In the genomic region with DNA sequence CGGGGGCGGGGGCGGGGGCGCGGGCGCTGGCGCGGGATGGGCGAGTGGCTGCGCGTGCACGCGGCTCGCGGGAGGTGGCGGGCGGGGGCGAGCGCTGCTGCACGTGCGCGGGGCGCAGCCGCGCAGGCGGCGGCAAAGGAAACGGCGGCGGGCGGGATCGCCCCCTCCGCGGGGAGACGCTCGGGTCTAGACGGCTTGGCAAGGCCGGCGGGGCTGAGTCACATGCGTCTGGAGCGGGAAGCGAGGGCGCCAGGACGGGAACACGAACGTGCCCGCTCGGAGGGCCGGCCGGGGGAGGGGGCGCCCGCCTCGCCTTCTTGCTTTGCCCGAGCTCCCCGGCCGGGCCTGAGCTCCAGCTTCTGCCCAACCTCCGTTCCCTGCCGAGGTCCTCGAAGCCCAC, we compare ENCODE assay signal across 8 cellular contexts. TPM values are rescaled to one million over a fixed set of nuclear protein-coding genes. Genes with fewer than 3 reads are reported as not detected.
A peak's percentile ranks its signal among the peaks of the same experiment; 100 is the strongest.
DNase-seq lines count a peak whose midpoint lies in the region; ATAC-seq and TF ChIP-seq lines count a peak whose summit lies in the region.

No MANE protein-coding gene starts in this region.

- no peaks in the 10 kb centered on the region for H3K36me3 ChIP-seq in CD4-positive, CD25-positive, alpha-beta regulatory T cell (ENCODE audit: control insufficient read depth, insufficient read depth, low read length)
- H3K36me3 ChIP-seq in mesendoderm (ENCODE audit: control insufficient read depth, insufficient read depth, low read length): no peaks in the 10 kb centered on the region
- H3K36me3 ChIP-seq in subcutaneous abdominal adipose tissue (ENCODE audit: control insufficient read depth in 5 of 5, insufficient read depth in 5 of 5, low read length in 5 of 5): no peaks in the 10 kb centered on the region

- H3K9me3 ChIP-seq in CD4-positive, CD25-positive, alpha-beta regulatory T cell (ENCODE audit: control insufficient read depth in 2 of 2, low read length in 2 of 2): no peaks in the 10 kb centered on the region
- H3K9me3 ChIP-seq in subcutaneous abdominal adipose tissue (ENCODE audit: control insufficient read depth in 5 of 5, low read length in 5 of 5): peaks cover 0 to 2% (median 0%) of the 10 kb centered on the region in 5 donors

- no peak for TF ChIP-seq CTCF in cardiac fibroblast (IDR thresholded peaks at IDR 0.05; ENCODE audit: low read depth, low read length)

- H3K27me3 Mint-ChIP-seq in CD4-positive, CD25-positive, alpha-beta regulatory T cell: no peaks in the 10 kb centered on the region

- no peak overlapping the region for H3K4ac ChIP-seq in mesendoderm (ENCODE audit: low read depth, low read length)

- H4K5ac ChIP-seq in mesendoderm (ENCODE audit: low read length): no peak overlapping the region

- no peak overlapping the region for H3K18ac ChIP-seq in mesendoderm (ENCODE audit: low read length)

- H3K9me3 Mint-ChIP-seq in CD4-positive, CD25-positive, alpha-beta regulatory T cell: no peaks in the 10 kb centered on the region

- no peak overlapping the region for H3K4me3 ChIP-seq in CD4-positive, CD25-positive, alpha-beta regulatory T cell (ENCODE audit: low read depth, low read length)
- no peak overlapping the region for H3K4me3 ChIP-seq in cardiac fibroblast (replicated peaks in 1 of 2; ENCODE audit: low read depth in 2 of 2, low read length in 2 of 2)
- H3K4me3 ChIP-seq in mesendoderm (ENCODE audit: low read length): no peak overlapping the region
- H3K4me3 ChIP-seq in subcutaneous abdominal adipose tissue (ENCODE audit: low read depth in 1 of 5, low read length in 5 of 5): peak overlapping the region in 3 of 5 donors; percentile 6 to 50 (median 40)

- ATAC-seq in CD4-positive, CD25-positive, alpha-beta regulatory T cell (ENCODE audit: low read depth in 2 of 2): no peak
- ATAC-seq in HG02610 (IDR thresholded peaks at IDR 0.05; ENCODE audit: unreplicated experiment) (no peak), GM18519 (IDR thresholded peaks at IDR 0.05; ENCODE audit: low FRiP score, unreplicated experiment) (no peak)

- no peak overlapping the region for H3K27ac Mint-ChIP-seq in CD4-positive, CD25-positive, alpha-beta regulatory T cell

- H2BK15ac ChIP-seq in mesendoderm (replicated peaks; ENCODE audit: low read depth): no peak overlapping the region

- H3K56ac ChIP-seq in mesendoderm (ENCODE audit: low read length): peak overlapping the region; percentile 22

- H4K8ac ChIP-seq in mesendoderm (ENCODE audit: low read depth, low read length): no peak overlapping the region

- no peaks in the 10 kb centered on the region for H3K27me3 ChIP-seq in CD4-positive, CD25-positive, alpha-beta regulatory T cell (ENCODE audit: control insufficient read depth, insufficient read depth, low read length)
- H3K27me3 ChIP-seq in mesendoderm (ENCODE audit: insufficient read depth, low read length, poor library complexity) (no peaks in the 10 kb centered on the region), subcutaneous abdominal adipose tissue (ENCODE audit: control insufficient read depth in 5 of 5, insufficient read depth in 4 of 5, low read length in 5 of 5) (peaks cover 11 to 31% (median 26%) of the 10 kb centered on the region in 5 donors)

- H2BK120ac ChIP-seq in mesendoderm (ENCODE audit: low read depth, low read length): no peak overlapping the region

- H3K4me2 ChIP-seq in mesendoderm (ENCODE audit: low read length): no peak overlapping the region

- H2AK5ac ChIP-seq in mesendoderm (ENCODE audit: low read length): no peak overlapping the region

- H3K79me2 ChIP-seq in mesendoderm (ENCODE audit: control insufficient read depth, insufficient read depth, low read length): no peaks in the 10 kb centered on the region

- no peaks in the 10 kb centered on the region for H3K79me1 ChIP-seq in mesendoderm (ENCODE audit: low read length)

- H2BK5ac ChIP-seq in mesendoderm (ENCODE audit: low read length): no peak overlapping the region

- peak; percentile 31 to 39 (median 36) for DNase-seq in CD4-positive, CD25-positive, alpha-beta regulatory T cell
- DNase-seq in T-helper 2 cell: peak; percentile 8 to 50 (median 34)
- peak; percentile 59 to 73 for DNase-seq in cardiac fibroblast (ENCODE audit: low read depth in 2 of 2)
- DNase-seq in mesendoderm: peak; percentile 43
- no peak for DNase-seq in NK-92 treated with Interleukin-12 subunit alpha and Interleukin-12 subunit beta, amount 100 ng/mL, for 24 hours (lab: John Stamatoyannopoulos, UW)

- H3K4me3 Mint-ChIP-seq in CD4-positive, CD25-positive, alpha-beta regulatory T cell: no peak overlapping the region

- H3K9ac ChIP-seq in mesendoderm (ENCODE audit: low read length): peak overlapping the region; percentile 19
- H3K9ac ChIP-seq in subcutaneous abdominal adipose tissue (ENCODE audit: low read length in 5 of 5): no peak overlapping the region

- peaks cover 0 to 25% (median 3%) of the 10 kb centered on the region in 4 donors for H3K4me1 Mint-ChIP-seq in CD4-positive, CD25-positive, alpha-beta regulatory T cell

- WGBS in mesendoderm (ENCODE audit: extremely low coverage, insufficient coverage, low lambda C conversion rate): no CpG with 5 or more reads among the region's 59 CpGs

- peaks cover 12% of the 10 kb centered on the region for H3K4me1 ChIP-seq in CD4-positive, CD25-positive, alpha-beta regulatory T cell (ENCODE audit: control insufficient read depth, insufficient read depth, low read length, poor library complexity, severe bottlenecking)
- H3K4me1 ChIP-seq in mesendoderm (ENCODE audit: control insufficient read depth, low read depth, low read length) (peaks cover 2% of the 10 kb centered on the region), subcutaneous abdominal adipose tissue (ENCODE audit: control insufficient read depth in 5 of 5, insufficient read depth in 5 of 5, low read length in 5 of 5) (peaks cover 5 to 34% (median 28%) of the 10 kb centered on the region in 5 donors)

- no peaks in the 10 kb centered on the region for H3K36me3 Mint-ChIP-seq in CD4-positive, CD25-positive, alpha-beta regulatory T cell

- H3K27ac ChIP-seq in CD4-positive, CD25-positive, alpha-beta regulatory T cell (ENCODE audit: insufficient read depth, low read length, poor library complexity, severe bottlenecking): no peak overlapping the region
- H3K27ac ChIP-seq in mesendoderm (ENCODE audit: low read depth, low read length) (no peak overlapping the region), subcutaneous abdominal adipose tissue (ENCODE audit: low read depth, low read length) (no peak overlapping the region)

- H3K23ac ChIP-seq in mesendoderm (ENCODE audit: low read length): no peak overlapping the region

RNA-seq across cellular contexts. Expression of gene HAUS7, which starts 4.3 kb away (rescaled TPM):
- 43.1 TPM for total RNA-seq in CD4-positive, CD25-positive, alpha-beta regulatory T cell
- polyA plus RNA-seq in CD4-positive, CD25-positive, alpha-beta regulatory T cell: 10 to 100 TPM; 28.0 to 37.4 (median 33.4) TPM
- 24.2 TPM for polyA plus RNA-seq in mesendoderm (2013, experiment 1 of 2)
- polyA plus RNA-seq in mesendoderm (2013, experiment 2 of 2): 23.9 TPM

RNA-seq across cellular contexts. Expression of gene BGN, which starts 20.1 kb away (rescaled TPM):
- total RNA-seq in CD4-positive, CD25-positive, alpha-beta regulatory T cell: not detected
- polyA plus RNA-seq in CD4-positive, CD25-positive, alpha-beta regulatory T cell: not detected
- 1.1 TPM for polyA plus RNA-seq in mesendoderm (2013, experiment 1 of 2)
- polyA plus RNA-seq in mesendoderm (2013, experiment 2 of 2): 1.1 TPM

RNA-seq across cellular contexts. Expression of gene TREX2, which starts 28.9 kb away (rescaled TPM):
- 3.8 TPM for total RNA-seq in CD4-positive, CD25-positive, alpha-beta regulatory T cell
- polyA plus RNA-seq in CD4-positive, CD25-positive, alpha-beta regulatory T cell: under 1 TPM; 0.30 to 1.00 (median 0.59) TPM
- 0.32 TPM for polyA plus RNA-seq in mesendoderm (2013, experiment 1 of 2)
- 0.35 TPM for polyA plus RNA-seq in mesendoderm (2013, experiment 2 of 2)

RNA-seq across cellular contexts. Expression of gene ATP2B3, which starts 42.7 kb away (rescaled TPM):
- total RNA-seq in CD4-positive, CD25-positive, alpha-beta regulatory T cell: not detected
- not detected for polyA plus RNA-seq in CD4-positive, CD25-positive, alpha-beta regulatory T cell
- 0.01 TPM for polyA plus RNA-seq in mesendoderm (2013, experiment 1 of 2)
- polyA plus RNA-seq in mesendoderm (2013, experiment 2 of 2): not detected

Comparison
In these comparisons a context has a peak if more than half of its experiments do, and no peak if none do; other contexts are left out.
1. H3K4me3 ChIP-seq: peak in subcutaneous abdominal adipose tissue (3 of 5); none in CD4-positive, CD25-positive, alpha-beta regulatory T cell (single experiment), cardiac fibroblast (0 of 2) and mesendoderm (single experiment).